Comparison of ENCODE assay signal across 29 cellular contexts in the genomic region with DNA sequence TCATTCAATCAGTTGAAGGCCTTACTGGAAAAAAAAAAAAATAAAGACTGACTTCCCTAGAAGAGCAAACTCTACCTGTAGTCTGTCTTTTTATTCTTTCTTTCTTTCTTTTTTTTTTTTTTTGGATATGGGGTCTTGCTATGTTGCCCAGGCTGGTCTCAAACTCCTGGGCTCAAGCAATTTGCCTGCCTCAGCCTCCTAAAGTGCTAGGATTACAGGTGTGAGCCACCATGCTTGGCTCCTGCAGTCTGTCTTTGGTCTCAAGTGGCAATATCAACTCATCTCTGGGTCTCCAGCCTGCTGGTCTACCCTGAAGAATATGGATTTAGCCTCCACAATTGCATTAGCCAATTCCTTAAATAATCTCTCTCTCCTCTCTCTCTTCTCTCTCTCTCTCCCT.
"Had no signal": no experiment of that assay in that cellular context is flagged by ENCODE, and none has a peak within 500 bp of the region (broad histone marks: within the 10 kb centered on the region; RNA-seq: fewer than 3 reads in every experiment).

No MANE protein-coding gene starts in this region.

- H2AFZ ChIP-seq: hepatocyte had no signal

- H3K27me3 ChIP-seq: colonic mucosa, dorsolateral prefrontal cortex, esophagus muscularis mucosa, esophagus squamous epithelium, foreskin keratinocyte, gastrocnemius medialis, gastroesophageal sphincter, heart left ventricle, heart right ventricle, hepatocyte had no signal

- H3K4me1 Mint-ChIP-seq: endodermal cell had no signal

- DNase-seq: colonic mucosa; cortex of kidney; dermis blood vessel endothelial cell; dorsolateral prefrontal cortex; effector CD4-positive, alpha-beta T cell; effector CD8-positive, alpha-beta T cell; effector memory CD4-positive, alpha-beta T cell; effector memory CD8-positive, alpha-beta T cell; endodermal cell; erythroblast; esophagus squamous epithelium; foreskin fibroblast; foreskin keratinocyte; foreskin melanocyte; gastrocnemius medialis; glutamatergic neuron; head of caudate nucleus; heart left ventricle; heart right ventricle had no signal

- H3K9me3 ChIP-seq: colonic mucosa, esophagus muscularis mucosa, esophagus squamous epithelium, gastrocnemius medialis, gastroesophageal sphincter had no signal

- H3K4me2 ChIP-seq: hepatocyte had no signal

- FAIRE-seq: endometrium, endothelial cell of umbilical vein, frontal cortex had no signal

- H3K4me3 ChIP-seq: colonic mucosa, coronary artery, dorsolateral prefrontal cortex, esophagus muscularis mucosa, esophagus squamous epithelium, gastrocnemius medialis, gastroesophageal sphincter, heart left ventricle, heart right ventricle, hepatocyte had no signal

- H3K4me1 ChIP-seq: colonic mucosa, foreskin keratinocyte, gastrocnemius medialis, gastroesophageal sphincter had no signal

- H3K36me3 ChIP-seq: colonic mucosa, esophagus muscularis mucosa, esophagus squamous epithelium, gastrocnemius medialis, gastroesophageal sphincter, heart left ventricle, heart right ventricle had no signal

- H3K4me3 Mint-ChIP-seq: dendritic cell treated with granulocyte-macrophage colony-stimulating factor and Interleukin-4, amounts not matched to agents 40 ng/mL and 50 ng/mL, for 4 days; effector memory CD8-positive, alpha-beta T cell; endodermal cell had no signal

- H3K27ac Mint-ChIP-seq: dendritic cell treated with granulocyte-macrophage colony-stimulating factor and Interleukin-4, amounts not matched to agents 40 ng/mL and 50 ng/mL, for 4 days; effector memory CD8-positive, alpha-beta T cell; endodermal cell had no signal

- H3K27ac ChIP-seq: colonic mucosa, coronary artery, dorsolateral prefrontal cortex, epithelial cell of prostate, esophagus muscularis mucosa, esophagus squamous epithelium, foreskin keratinocyte, gastrocnemius medialis, gastroesophageal sphincter, heart left ventricle, heart right ventricle, hepatocyte had no signal

- H3K9me3 Mint-ChIP-seq: dendritic cell treated with granulocyte-macrophage colony-stimulating factor and Interleukin-4, amounts not matched to agents 40 ng/mL and 50 ng/mL, for 4 days had no signal

- H3K27me3 Mint-ChIP-seq: dendritic cell treated with granulocyte-macrophage colony-stimulating factor and Interleukin-4, amounts not matched to agents 40 ng/mL and 50 ng/mL, for 4 days had no signal

- H3K79me2 ChIP-seq: hepatocyte had no signal

- ATAC-seq: effector memory CD8-positive, alpha-beta T cell; esophagus mucosa; foreskin keratinocyte; gastrocnemius medialis; gastroesophageal sphincter; heart left ventricle; heart right ventricle had no signal
